17 cellular contexts compared by ENCODE assay signal in the genomic region with DNA sequence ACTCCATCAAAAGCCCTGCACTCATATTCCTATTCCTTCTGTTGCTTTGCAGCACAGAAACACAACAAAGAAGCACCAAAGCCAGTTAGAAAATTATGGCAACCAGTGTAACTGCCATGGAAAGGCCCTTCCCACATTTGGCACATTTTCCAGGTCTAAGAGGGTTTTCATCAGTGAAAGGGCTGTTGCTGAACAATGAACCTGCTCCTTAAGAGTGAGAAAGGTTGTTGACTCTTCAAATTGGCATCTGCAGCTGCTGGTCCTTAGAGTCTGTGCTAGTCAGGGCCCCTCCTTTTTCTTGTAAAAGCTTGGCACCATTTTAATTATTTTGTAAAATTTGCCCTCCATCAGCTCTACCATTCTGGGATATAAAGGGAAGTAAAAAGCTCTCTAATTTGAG.
DNase-seq lines count a peak whose midpoint lies in the region; ATAC-seq and TF ChIP-seq lines count a peak whose summit lies in the region.
"Had no signal": no experiment of that assay in that cellular context is flagged by ENCODE, and none has a peak within 500 bp of the region (broad histone marks: within the 10 kb centered on the region; RNA-seq: fewer than 3 reads in every experiment).

No MANE protein-coding gene starts in this region.

- H3K4me2 ChIP-seq in GM23338: peak overlapping the region; percentile 28

- no peaks in the 10 kb centered on the region for H3F3A ChIP-seq in GM23338 (replicated peaks; ENCODE audit: low read depth)

- peak overlapping the region; percentile 85 for H3K27ac ChIP-seq in GM23338 (ENCODE audit: low read depth)
- H3K27ac ChIP-seq in iPS-20b (ENCODE audit: low read length): no peak overlapping the region

- H2AFZ ChIP-seq in GM23338: no peak overlapping the region

- H3K4me1 Mint-ChIP-seq in GM23338: peaks cover 59% of the 10 kb centered on the region
- no peaks in the 10 kb centered on the region for H3K4me1 Mint-ChIP-seq in activated naive CD8-positive, alpha-beta T cell treated with anti-CD3 and anti-CD28 coated beads, Interleukin-2, amount 50 U/mL, for 24 hours
- H3K4me1 Mint-ChIP-seq: activated CD4-positive, alpha-beta T cell treated with anti-CD3 and anti-CD28 coated beads, Interleukin-2, amount 10 ng/mL, durations not matched to agents 24 days and 14 days had no signal

- H3K79me2 ChIP-seq in GM23338 (replicated peaks; ENCODE audit: insufficient read depth): no peaks in the 10 kb centered on the region

- DNase-seq in GM23338 (ENCODE audit: low spot score) (peak; percentile 33), NCI-H187 (lab: John Stamatoyannopoulos, UW) (peak; percentile 88 to 90), NCI-H510A (lab: John Stamatoyannopoulos, UW) (peak; percentile 47), D341Med (ENCODE audit: low spot score) (no peak), sciatic nerve (ENCODE audit: low spot score) (no peak)
- no peak for DNase-seq in stimulated activated naive CD8-positive, alpha-beta T cell treated with anti-CD3 and anti-CD28 coated beads, Interleukin-15, Interleukin-2, amounts not matched to agents 100 U/mL and 50 U/mL, for 24 hours
- DNase-seq in activated naive CD8-positive, alpha-beta T cell treated with anti-CD3 and anti-CD28 coated beads, Interleukin-2, amount 50 U/mL, for 24 hours: no peak
- DNase-seq: activated CD4-positive, alpha-beta T cell treated with anti-CD3 and anti-CD28 coated beads, Interleukin-2, amount 10 ng/mL, durations not matched to agents 24 days and 14 days; activated T-cell treated with anti-CD3 and anti-CD28 coated beads, Interleukin-2, amount 50 U/mL, for 24 hours; GF-D8; islet precursor cell; mesenchymal stem cell; NCI-H526 treated with DMSO at 0.1 percent for 48 hours had no signal

- H3K4me3 Mint-ChIP-seq in GM23338: 0 out of 3 replicates have a peak overlapping the region, but pooled peaks have one; percentile 35
- no peak overlapping the region for H3K4me3 Mint-ChIP-seq in activated naive CD8-positive, alpha-beta T cell treated with anti-CD3 and anti-CD28 coated beads, Interleukin-2, amount 50 U/mL, for 24 hours
- H3K4me3 Mint-ChIP-seq: activated CD4-positive, alpha-beta T cell treated with anti-CD3 and anti-CD28 coated beads, Interleukin-2, amount 10 ng/mL, durations not matched to agents 24 days and 14 days; activated naive CD8-positive, alpha-beta T cell; activated T-cell treated with anti-CD3 and anti-CD28 coated beads, Interleukin-2, amount 50 U/mL, for 24 hours had no signal

- H3K4me3 ChIP-seq in GM23338 (peak overlapping the region; percentile 20; the same call in 1 of the 2 replicates), iPS-20b (ENCODE audit: low read length) (peak overlapping the region; percentile 19; the same call in 1 of the 2 replicates)
- H3K4me3 ChIP-seq: breast epithelium, esophagus muscularis mucosa had no signal

- ATAC-seq in GM23338: peak; percentile 72
- no peak for ATAC-seq in stimulated activated naive CD8-positive, alpha-beta T cell treated with anti-CD3 and anti-CD28 coated beads, Interleukin-15, Interleukin-2, amounts not matched to agents 100 U/mL and 50 U/mL, for 24 hours
- no peak for ATAC-seq in activated naive CD8-positive, alpha-beta T cell treated with anti-CD3 and anti-CD28 coated beads, Interleukin-2, amount 50 U/mL, for 24 hours
- ATAC-seq in sciatic nerve: no peak

- H3K9me3 ChIP-seq in iPS-20b (ENCODE audit: insufficient read depth, low read depth, low read length): no peaks in the 10 kb centered on the region
- H3K9me3 ChIP-seq: breast epithelium, esophagus muscularis mucosa had no signal

- no peaks in the 10 kb centered on the region for H3K36me3 ChIP-seq in GM23338 (ENCODE audit: insufficient read depth)
- no peaks in the 10 kb centered on the region for H3K36me3 ChIP-seq in iPS-20b (ENCODE audit: insufficient read depth, low read depth, low read length)
- H3K36me3 ChIP-seq: breast epithelium, esophagus muscularis mucosa had no signal

- H3K4me1 ChIP-seq in GM23338 (ENCODE audit: insufficient read depth) (peaks cover 64% of the 10 kb centered on the region), iPS-20b (ENCODE audit: insufficient read depth, low read length) (peaks cover 39% of the 10 kb centered on the region)
- H3K4me1 ChIP-seq: breast epithelium had no signal

- H4K20me1 ChIP-seq in GM23338 (replicated peaks; ENCODE audit: insufficient read depth): no peaks in the 10 kb centered on the region

- no peak for TF ChIP-seq CTCF in GM23338 (conservative IDR thresholded peaks at IDR 0.05; ENCODE audit: low read depth in 2 of 2)

- no peaks in the 10 kb centered on the region for H3K9me3 Mint-ChIP-seq in GM23338
- no peaks in the 10 kb centered on the region for H3K9me3 Mint-ChIP-seq in activated naive CD8-positive, alpha-beta T cell treated with anti-CD3 and anti-CD28 coated beads, Interleukin-2, amount 50 U/mL, for 24 hours
- H3K9me3 Mint-ChIP-seq: activated CD4-positive, alpha-beta T cell treated with anti-CD3 and anti-CD28 coated beads, Interleukin-2, amount 10 ng/mL, durations not matched to agents 24 days and 14 days; activated T-cell treated with anti-CD3 and anti-CD28 coated beads, Interleukin-2, amount 50 U/mL, for 24 hours had no signal

- no peaks in the 10 kb centered on the region for H3K36me3 Mint-ChIP-seq in GM23338 (ENCODE audit: low read depth)
- no peaks in the 10 kb centered on the region for H3K36me3 Mint-ChIP-seq in activated naive CD8-positive, alpha-beta T cell treated with anti-CD3 and anti-CD28 coated beads, Interleukin-2, amount 50 U/mL, for 24 hours (ENCODE audit: low read depth)
- H3K36me3 Mint-ChIP-seq: activated naive CD8-positive, alpha-beta T cell had no signal

- peaks cover 19% of the 10 kb centered on the region for H3K27me3 ChIP-seq in GM23338 (ENCODE audit: insufficient read depth)
- peaks cover 36% of the 10 kb centered on the region for H3K27me3 ChIP-seq in iPS-20b (ENCODE audit: insufficient read depth, low read length)
- H3K27me3 ChIP-seq: breast epithelium, esophagus muscularis mucosa had no signal

- intact Hi-C loops in sciatic nerve (cut with DNase I): no loop called here

- no peak overlapping the region for H3K27ac Mint-ChIP-seq in GM23338
- H3K27ac Mint-ChIP-seq in activated naive CD8-positive, alpha-beta T cell treated with anti-CD3 and anti-CD28 coated beads, Interleukin-2, amount 50 U/mL, for 24 hours: no peak overlapping the region
- H3K27ac Mint-ChIP-seq: activated CD4-positive, alpha-beta T cell treated with anti-CD3 and anti-CD28 coated beads, Interleukin-2, amount 10 ng/mL, durations not matched to agents 24 days and 14 days; activated naive CD8-positive, alpha-beta T cell; activated T-cell treated with anti-CD3 and anti-CD28 coated beads, Interleukin-2, amount 50 U/mL, for 24 hours had no signal

- no peak overlapping the region for H3K9ac ChIP-seq in iPS-20b (ENCODE audit: low read depth, low read length)

- peaks cover 6% of the 10 kb centered on the region for H3K9me2 ChIP-seq in GM23338 (ENCODE audit: insufficient read depth)

- H3K27me3 Mint-ChIP-seq in GM23338 (ENCODE audit: insufficient read depth, low read depth, poor library complexity): peaks cover 24% of the 10 kb centered on the region
- no peaks in the 10 kb centered on the region for H3K27me3 Mint-ChIP-seq in activated naive CD8-positive, alpha-beta T cell treated with anti-CD3 and anti-CD28 coated beads, Interleukin-2, amount 50 U/mL, for 24 hours

TF ChIP-seq in GM23338, 12 proteins besides CTCF, POLR2A, EP300 and RAD21 (continues in another document):
- TF ChIP-seq NANOG (IDR thresholded peaks at IDR 0.05; ENCODE audit: borderline replicate concordance): no peak
- TF ChIP-seq ZNF114 (CRISPR knock-in tag; IDR thresholded peaks at IDR 0.05): 0 out of 2 replicates have a peak, but pooled peaks have one; percentile 16

Comparison
In these comparisons a context has a peak if more than half of its experiments do, and no peak if none do; other contexts are left out.
1. DNase-seq: peak in GM23338 (single experiment), NCI-H187 (2 of 2) and NCI-H510A (single experiment); none in D341Med (single experiment), stimulated activated naive CD8-positive, alpha-beta T cell treated with anti-CD3 and anti-CD28 coated beads, Interleukin-15, Interleukin-2, amounts not matched to agents 100 U/mL and 50 U/mL, for 24 hours (single experiment), activated naive CD8-positive, alpha-beta T cell treated with anti-CD3 and anti-CD28 coated beads, Interleukin-2, amount 50 U/mL, for 24 hours (single experiment) and sciatic nerve (single experiment).